Comparison of ENCODE assay signal across 8 cellular contexts in genomic region chr3:35908366-35909232, GRCh38.
DNase-seq lines count a peak whose midpoint lies in the region; ATAC-seq and TF ChIP-seq lines count a peak whose summit lies in the region.

No MANE protein-coding gene starts in this region.

- no peak overlapping the region for H3K4me3 Mint-ChIP-seq in Calu3 (ENCODE audit: low read depth, unreplicated experiment)
- H3K4me3 Mint-ChIP-seq in activated T-cell treated with anti-CD3 and anti-CD28 coated beads, Interleukin-2, amount 50 U/mL, for 4 hours: no peak overlapping the region

- no peaks in the 10 kb centered on the region for H3K27me3 ChIP-seq in NT2/D1 (ENCODE audit: insufficient read depth, insufficient read length)
- H3K27me3 ChIP-seq in parathyroid adenoma (ENCODE audit: control insufficient read depth, insufficient read depth, low read length): no peaks in the 10 kb centered on the region

- H3K79me2 ChIP-seq in parathyroid adenoma: no peaks in the 10 kb centered on the region

- H3K27me3 Mint-ChIP-seq in Calu3 (ENCODE audit: unreplicated experiment): no peaks in the 10 kb centered on the region
- H3K27me3 Mint-ChIP-seq in activated T-cell treated with anti-CD3 and anti-CD28 coated beads, Interleukin-2, amount 50 U/mL, for 4 hours (ENCODE audit: low read depth): no peaks in the 10 kb centered on the region

- CTCF ChIA-PET in Calu3 (lab: Charles Lee): interaction anchor here (0.8 to 1.6 kb wide), 6 partner anchors 25 to 1026 kb away, joined by 3 to 4 read pairs (median 3); no protein-coding TSS in a partner anchor

- DNase-seq in Calu3 (peak; percentile 69), HK-2 (ENCODE audit: unreplicated experiment) (peak; percentile 38), NT2/D1 (ENCODE audit: low read depth, low spot score) (peak; percentile 85), globus pallidus (ENCODE audit: low spot score) (peak; percentile 86)
- peak; percentile 21 for DNase-seq in activated T-cell treated with anti-CD3 and anti-CD28 coated beads, Interleukin-2, amount 50 U/mL, for 4 hours

- H3K36me3 Mint-ChIP-seq in Calu3 (ENCODE audit: insufficient read depth, unreplicated experiment): no peaks in the 10 kb centered on the region
- no peaks in the 10 kb centered on the region for H3K36me3 Mint-ChIP-seq in activated T-cell treated with anti-CD3 and anti-CD28 coated beads, Interleukin-2, amount 50 U/mL, for 4 hours (ENCODE audit: insufficient read depth)

- H3K9me3 ChIP-seq in NT2/D1 (ENCODE audit: insufficient read depth, low read length): 0 out of 2 replicates have a peak, but pooled peaks cover 10% of the 10 kb centered on the region
- no peaks in the 10 kb centered on the region for H3K9me3 ChIP-seq in parathyroid adenoma (ENCODE audit: control insufficient read depth, low read length)

- TF ChIP-seq CTCF in Calu3 (IDR thresholded peaks at IDR 0.05; ENCODE audit: unreplicated experiment): peak; percentile 72
- peak; percentile 64 for TF ChIP-seq CTCF in parathyroid adenoma (IDR thresholded peaks at IDR 0.05)

- no TSS peak for BruUV-seq in Calu3 (replicated peaks; lab: Mats Ljungman, UMichigan)

- H3K9ac ChIP-seq in NT2/D1 (ENCODE audit: insufficient read length, low read depth) (no peak overlapping the region), parathyroid adenoma (no peak overlapping the region)

- ATAC-seq in GM19372 (IDR thresholded peaks at IDR 0.05; ENCODE audit: low read depth, unreplicated experiment) (peak; percentile 80), HG02840 (IDR thresholded peaks at IDR 0.05; ENCODE audit: low FRiP score, unreplicated experiment) (no peak)
- ATAC-seq in activated T-cell treated with anti-CD3 and anti-CD28 coated beads, Interleukin-2, amount 50 U/mL, for 4 hours: no peak

- no peaks in the 10 kb centered on the region for H3K4me1 Mint-ChIP-seq in Calu3 (ENCODE audit: low read depth, unreplicated experiment)
- H3K4me1 Mint-ChIP-seq in activated T-cell treated with anti-CD3 and anti-CD28 coated beads, Interleukin-2, amount 50 U/mL, for 4 hours (ENCODE audit: low read depth): no peaks in the 10 kb centered on the region

- H3K36me3 ChIP-seq in NT2/D1 (ENCODE audit: insufficient read depth, insufficient read length, low read length) (no peaks in the 10 kb centered on the region), parathyroid adenoma (ENCODE audit: control insufficient read depth, insufficient read depth, low read length) (no peaks in the 10 kb centered on the region)

- H3K4me3 ChIP-seq in NT2/D1 (ENCODE audit: insufficient read length, low read depth) (no peak overlapping the region), parathyroid adenoma (ENCODE audit: low read depth, low read length) (no peak overlapping the region)

- H2AFZ ChIP-seq in parathyroid adenoma: no peak overlapping the region

- H3K4me2 ChIP-seq in parathyroid adenoma (ENCODE audit: low read length): no peak overlapping the region

- peaks cover 4% of the 10 kb centered on the region for H3K9me3 Mint-ChIP-seq in Calu3 (ENCODE audit: low read depth, unreplicated experiment)
- no peaks in the 10 kb centered on the region for H3K9me3 Mint-ChIP-seq in activated T-cell treated with anti-CD3 and anti-CD28 coated beads, Interleukin-2, amount 50 U/mL, for 4 hours

- intact Hi-C loops in Calu3 (cut with micrococcal nuclease; ENCODE audit: unreplicated experiment): loop anchor here (5.0 kb wide), 2 partner anchors 251 to 1026 kb away; no protein-coding TSS in a partner anchor

- H3K27ac Mint-ChIP-seq in Calu3 (ENCODE audit: unreplicated experiment): no peak overlapping the region

- H3K27ac ChIP-seq in parathyroid adenoma: no peak overlapping the region

- no peaks in the 10 kb centered on the region for H3K4me1 ChIP-seq in NT2/D1 (ENCODE audit: insufficient read depth, insufficient read length)
- H3K4me1 ChIP-seq in parathyroid adenoma: no peaks in the 10 kb centered on the region

Comparison
In these comparisons a context has a peak if more than half of its experiments do, and no peak if none do; other contexts are left out.
1. DNase-seq: peak in every context shown above with its lines; median percentile 86 in globus pallidus; 85 in NT2/D1; 69 in Calu3; 38 in HK-2; 21 in activated T-cell treated with anti-CD3 and anti-CD28 coated beads, Interleukin-2, amount 50 U/mL, for 4 hours.